ENCODE assay signal across 9 cellular contexts in the genomic region with DNA sequence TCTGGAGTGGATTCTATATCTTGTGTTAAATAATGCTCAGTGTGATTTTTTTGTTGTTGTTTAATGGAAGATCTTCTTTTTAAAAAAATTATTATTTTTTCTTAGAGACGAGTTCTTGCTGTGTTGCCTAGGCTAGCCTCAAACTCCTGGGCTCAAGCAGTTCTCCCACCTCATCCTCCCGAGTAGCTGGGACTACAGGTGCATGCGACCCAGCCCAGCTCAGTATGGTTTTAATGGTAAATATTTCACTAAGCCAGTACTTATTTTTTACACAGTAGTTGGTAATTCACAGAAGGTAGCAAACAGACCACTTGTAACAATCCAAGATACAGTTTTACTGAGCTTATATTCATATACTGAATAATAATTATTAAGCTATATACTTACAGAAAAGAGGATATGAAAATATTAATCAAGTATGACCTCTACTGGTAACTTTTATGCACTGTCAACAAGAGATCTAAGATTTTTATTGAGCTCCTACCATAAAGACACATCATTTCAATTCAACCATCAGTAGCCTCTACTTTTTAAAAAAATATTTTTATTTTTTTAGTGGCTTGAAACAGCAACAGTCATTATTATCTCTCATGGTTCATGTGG. TPM values are rescaled to one million over a fixed set of nuclear protein-coding genes. Genes with fewer than 3 reads are reported as not detected.
A peak's percentile ranks its signal among the peaks of the same experiment; 100 is the strongest.
DNase-seq lines count a peak whose midpoint lies in the region; ATAC-seq, FAIRE-seq and TF ChIP-seq lines count a peak whose summit lies in the region.
"Had no signal": no experiment of that assay in that cellular context is flagged by ENCODE, and none has a peak within 500 bp of the region (broad histone marks: within the 10 kb centered on the region; RNA-seq: fewer than 3 reads in every experiment).

No MANE protein-coding gene starts in this region.

- no peaks in the 10 kb centered on the region for H3K9me3 Mint-ChIP-seq in activated CD4-positive, alpha-beta T cell treated with anti-CD3 and anti-CD28 coated beads, Interleukin-2, amount 10 ng/mL, durations not matched to agents 24 days and 14 days
- no peaks in the 10 kb centered on the region for H3K9me3 Mint-ChIP-seq in activated T-helper 17 cell treated with anti-CD3 and anti-CD28 coated beads, Interleukin-2, amount 50 U/mL, for 72 hours

- peaks cover 13% of the 10 kb centered on the region for H3K36me3 Mint-ChIP-seq in activated CD4-positive, alpha-beta T cell treated with anti-CD3 and anti-CD28 coated beads, Interleukin-2, amount 10 ng/mL, durations not matched to agents 24 days and 14 days (ENCODE audit: low read depth)
- H3K36me3 Mint-ChIP-seq in activated T-helper 17 cell treated with anti-CD3 and anti-CD28 coated beads, Interleukin-2, amount 50 U/mL, for 72 hours (ENCODE audit: low read depth): peaks cover 47% of the 10 kb centered on the region

- H3K4me3 Mint-ChIP-seq in activated CD4-positive, alpha-beta T cell treated with anti-CD3 and anti-CD28 coated beads, Interleukin-2, amount 10 ng/mL, durations not matched to agents 24 days and 14 days: no peak overlapping the region
- H3K4me3 Mint-ChIP-seq in activated T-helper 17 cell treated with anti-CD3 and anti-CD28 coated beads, Interleukin-2, amount 50 U/mL, for 72 hours: no peak overlapping the region

- H3K27ac Mint-ChIP-seq in activated CD4-positive, alpha-beta T cell treated with anti-CD3 and anti-CD28 coated beads, Interleukin-2, amount 10 ng/mL, durations not matched to agents 24 days and 14 days: no peak overlapping the region
- H3K27ac Mint-ChIP-seq in activated T-helper 17 cell treated with anti-CD3 and anti-CD28 coated beads, Interleukin-2, amount 50 U/mL, for 72 hours: no peak overlapping the region

- ATAC-seq in left lobe of liver: peak; percentile 61
- ATAC-seq in activated T-helper 17 cell treated with anti-CD3 and anti-CD28 coated beads, Interleukin-2, amount 50 U/mL, for 72 hours (replicated peaks): no peak

- no peaks in the 10 kb centered on the region for H3K4me1 Mint-ChIP-seq in activated CD4-positive, alpha-beta T cell treated with anti-CD3 and anti-CD28 coated beads, Interleukin-2, amount 10 ng/mL, durations not matched to agents 24 days and 14 days
- peaks cover 5% of the 10 kb centered on the region for H3K4me1 Mint-ChIP-seq in activated T-helper 17 cell treated with anti-CD3 and anti-CD28 coated beads, Interleukin-2, amount 50 U/mL, for 72 hours

- no peak for FAIRE-seq in D721Med (lab: Jason Lieb, UNC)

- H3K4me3 ChIP-seq in HL-60 (replicated peaks; ENCODE audit: insufficient read depth, low read length): no peak overlapping the region

- H3K27me3 Mint-ChIP-seq in activated CD4-positive, alpha-beta T cell treated with anti-CD3 and anti-CD28 coated beads, Interleukin-2, amount 10 ng/mL, durations not matched to agents 24 days and 14 days: peaks cover 3% of the 10 kb centered on the region
- H3K27me3 Mint-ChIP-seq in activated T-helper 17 cell treated with anti-CD3 and anti-CD28 coated beads, Interleukin-2, amount 50 U/mL, for 72 hours: no peaks in the 10 kb centered on the region

- no peak for DNase-seq in D721Med (ENCODE audit: insufficient read length, low spot score)
- DNase-seq in HL-60 (ENCODE audit: low read depth in 1 of 2, low spot score in 1 of 2): no peak
- DNase-seq in amniotic epithelial cell (ENCODE audit: low read depth): peak; percentile 39
- no peak for DNase-seq in left lobe of liver (ENCODE audit: low spot score)
- no peak for DNase-seq in activated CD4-positive, alpha-beta T cell treated with anti-CD3 and anti-CD28 coated beads, Interleukin-2, amount 10 ng/mL, durations not matched to agents 24 days and 14 days
- DNase-seq in activated CD4-positive, alpha-beta T cell treated with anti-CD3 and anti-CD28 coated beads for 4 hours: no peak
- DNase-seq in stimulated activated CD4-positive, alpha-beta T cell treated with anti-CD3 and anti-CD28 coated beads, Interleukin-15, amount 100 ng/mL, for 24 hours: no peak

- intact Hi-C loops in activated CD4-positive, alpha-beta T cell treated with anti-CD3 and anti-CD28 coated beads, Interleukin-2, amount 10 ng/mL, durations not matched to agents 24 days and 14 days (cut with micrococcal nuclease): loop anchor here (1.0 to 2.0 kb wide), 3 partner anchors 26 to 380 kb away; no protein-coding TSS in a partner anchor

- no peaks in the 10 kb centered on the region for H3K27me3 ChIP-seq in HL-60 (ENCODE audit: insufficient read depth, poor library complexity, severe bottlenecking)

- no peak overlapping the region for H3K27ac ChIP-seq in HL-60 (replicated peaks)

- TF ChIP-seq CTCF in D721Med (IDR thresholded peaks at IDR 0.05; ENCODE audit: insufficient read depth, missing control alignments) (peak; percentile 52), HL-60 (IDR thresholded peaks at IDR 0.05; ENCODE audit: insufficient read depth, low read length) (peak; percentile 37)

RNA-seq across cellular contexts. Expression of a gene that starts 6.1 kb away (rescaled TPM):
- 149 TPM for total RNA-seq in left lobe of liver
- 94.1 and 98.7 TPM in 2 replicates for total RNA-seq in activated CD4-positive, alpha-beta T cell treated with anti-CD3 and anti-CD28 coated beads, Interleukin-2, amount 10 ng/mL, durations not matched to agents 24 days and 14 days
- total RNA-seq in activated T-helper 17 cell treated with anti-CD3 and anti-CD28 coated beads, Interleukin-2, amount 50 U/mL, for 72 hours: 100 to 1,000 TPM in 1 of 2 donors, 10 to 100 TPM in 1; 78.1 to 147 TPM

RNA-seq across cellular contexts. Expression of a gene that starts 32.0 kb away (rescaled TPM):
- 18.9 TPM for total RNA-seq in left lobe of liver
- 18.1 and 20.9 TPM in 2 replicates for total RNA-seq in activated CD4-positive, alpha-beta T cell treated with anti-CD3 and anti-CD28 coated beads, Interleukin-2, amount 10 ng/mL, durations not matched to agents 24 days and 14 days
- total RNA-seq in activated T-helper 17 cell treated with anti-CD3 and anti-CD28 coated beads, Interleukin-2, amount 50 U/mL, for 72 hours: 10 to 100 TPM; 13.4 to 14.0 TPM

RNA-seq across cellular contexts. Expression of a gene that starts 41.7 kb away (rescaled TPM):
- not detected for total RNA-seq in left lobe of liver
- 0.51 TPM in 1 of 2 replicates, not detected in the other for total RNA-seq in activated CD4-positive, alpha-beta T cell treated with anti-CD3 and anti-CD28 coated beads, Interleukin-2, amount 10 ng/mL, durations not matched to agents 24 days and 14 days
- not detected for total RNA-seq in activated T-helper 17 cell treated with anti-CD3 and anti-CD28 coated beads, Interleukin-2, amount 50 U/mL, for 72 hours
- total RNA-seq: temporal lobe had no signal
